25 cellular contexts compared by ENCODE assay signal in the genomic region with DNA sequence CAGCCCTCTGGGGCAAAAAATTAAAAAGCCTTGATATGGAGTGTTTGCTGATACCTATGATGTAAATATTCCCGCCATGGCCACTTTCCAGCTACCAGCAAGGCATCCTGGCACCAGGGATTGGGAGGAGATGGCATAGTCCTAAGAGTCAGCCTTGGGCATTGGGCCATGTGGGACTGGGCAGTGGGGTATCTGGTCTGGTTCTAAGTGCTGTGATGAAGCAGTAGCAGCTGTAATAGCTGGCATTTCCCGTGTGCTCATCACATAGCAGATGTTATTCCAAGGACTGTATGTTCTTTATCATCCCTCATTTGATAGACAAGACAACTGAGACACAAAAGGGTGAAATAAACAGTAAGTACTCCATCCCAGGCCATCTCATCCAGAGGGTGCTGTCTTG.
"Had no signal": no experiment of that assay in that cellular context is flagged by ENCODE, and none has a peak within 500 bp of the region (broad histone marks: within the 10 kb centered on the region; RNA-seq: fewer than 3 reads in every experiment).

No MANE protein-coding gene starts in this region.

- ATAC-seq: activated CD4-positive, CD25-positive, alpha-beta regulatory T cell treated with anti-CD3 and anti-CD28 coated beads, Interleukin-2, amount 50 U/mL, for 24 hours; activated naive CD4-positive, alpha-beta T cell treated with anti-CD3 and anti-CD28 coated beads, Interleukin-2, amount 50 U/mL, for 72 hours; activated T-cell treated with anti-CD3 and anti-CD28 coated beads, Interleukin-2, amount 50 U/mL, for 4 hours; gastroesophageal sphincter; left colon; T-helper 17 cell had no signal

- H3K27me3 ChIP-seq: dorsolateral prefrontal cortex, gastroesophageal sphincter, right lobe of liver, transverse colon had no signal

- H3K4me2 ChIP-seq: smooth muscle cell had no signal

- DNase-seq: activated CD4-positive, alpha-beta memory T cell treated with anti-CD3 and anti-CD28 coated beads, Interleukin-2, amount 10 ng/mL, durations not matched to agents 7 days and 5 days; activated CD4-positive, alpha-beta T cell treated with anti-CD3 and anti-CD28 coated beads, Interleukin-2, amount 10 ng/mL, durations not matched to agents 7 days and 5 days; activated T-cell treated with anti-CD3 and anti-CD28 coated beads, Interleukin-2, amount 50 U/mL, for 4 hours; anterior cingulate cortex; cerebellar nuclear complex; dorsolateral prefrontal cortex; effector memory CD4-positive, alpha-beta T cell; hypothalamus; immature natural killer cell; kidney; left colon; mesendoderm; posterior cingulate gyrus; right lobe of liver; stimulated activated CD4-positive, alpha-beta T cell treated with anti-CD3 and anti-CD28 coated beads, Interleukin-1b, Interleukin-23, amount 100 ng/mL, for 48 hours; stimulated activated naive CD4-positive, alpha-beta T cell; T-helper 17 cell; T1000; transverse colon; WERI-Rb-1 had no signal

- H3K36me3 ChIP-seq: transverse colon had no signal

- H3K27ac ChIP-seq: coronary artery, dorsolateral prefrontal cortex, gastroesophageal sphincter, right lobe of liver, transverse colon, WERI-Rb-1 had no signal

- H3K4me3 ChIP-seq: coronary artery, dorsolateral prefrontal cortex, gastroesophageal sphincter, right lobe of liver, smooth muscle cell, transverse colon had no signal

- H3K9me3 ChIP-seq: gastroesophageal sphincter, right lobe of liver, transverse colon had no signal
